Comparison of ENCODE assay signal across 8 cellular contexts in the genomic region with DNA sequence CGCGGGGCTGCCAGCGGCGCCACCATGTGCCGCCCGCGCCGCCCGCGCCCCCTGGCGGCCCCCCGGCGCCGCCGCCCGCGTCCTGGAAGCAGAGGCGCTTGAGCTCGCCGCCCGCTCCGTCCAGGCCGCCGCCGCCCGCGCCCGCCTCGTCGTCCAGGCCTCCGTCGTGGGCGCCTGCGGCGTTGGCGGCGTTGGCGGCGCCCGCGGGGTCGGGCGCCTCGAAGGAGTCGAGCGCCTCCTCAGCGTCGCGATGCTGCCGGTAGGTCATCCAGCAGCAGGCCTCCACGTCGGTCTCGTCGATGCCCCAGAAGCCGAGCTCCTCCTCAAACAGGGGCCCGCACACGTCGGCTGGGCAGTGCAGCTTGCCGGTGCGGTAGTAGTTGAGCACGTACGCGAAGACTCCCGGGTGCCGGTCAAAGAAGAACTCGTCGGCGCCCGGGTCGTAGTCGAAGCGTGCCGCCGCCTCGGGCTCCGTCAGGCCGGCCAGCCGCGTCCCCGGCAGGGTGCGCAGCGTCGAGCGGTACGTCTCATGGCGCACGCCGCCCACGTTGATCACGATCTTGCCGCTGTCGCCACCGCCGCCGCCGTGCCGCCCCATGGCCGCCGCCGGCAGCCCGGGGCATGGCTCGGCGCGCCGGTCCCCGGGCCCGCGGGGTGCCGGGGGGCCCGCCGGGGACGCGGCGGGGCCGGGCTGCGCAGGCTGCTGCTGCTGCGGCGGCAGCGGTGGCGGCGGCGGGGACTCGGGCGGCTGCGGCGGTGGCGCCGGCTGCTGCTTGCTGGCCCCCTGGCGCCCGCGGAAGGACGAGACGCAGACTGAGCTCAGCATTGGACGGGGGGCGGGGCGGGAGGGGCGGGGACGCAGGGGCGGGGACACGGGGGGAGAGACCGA. TPM values are rescaled to one million over a fixed set of nuclear protein-coding genes. Genes with fewer than 3 reads are reported as not detected.
DNase-seq lines count a peak whose midpoint lies in the region; ATAC-seq, FAIRE-seq and TF ChIP-seq lines count a peak whose summit lies in the region.

No MANE protein-coding gene starts in this region.

- H3K27ac Mint-ChIP-seq in WTC11: no peak overlapping the region

- POLR2A ChIA-PET in A673 (lab: Charles Lee; ENCODE audit: low non-redundant PET) (interaction anchor here (0.5 to 0.7 kb wide), 4 partner anchors 14 to 876 kb away, joined by 4 to 12 read pairs (median 6); a partner anchor contains a TSS), WTC11 (lab: Charles Lee) (interaction anchor here (0.6 to 2.1 kb wide), 14 partner anchors 9 to 393 kb away, joined by 3 to 20 read pairs (median 3); a partner anchor contains a TSS)

- TF ChIP-seq CTCF in A673 (conservative IDR thresholded peaks at IDR 0.05; ENCODE audit: low read depth, low read length) (no peak; the same call in 1 of the 2 replicates), WTC11 (IDR thresholded peaks at IDR 0.05) (no peak; the same call in 1 of the 2 replicates)

- peaks cover 48% of the 10 kb centered on the region for H3K4me1 Mint-ChIP-seq in WTC11

- peaks cover 4% of the 10 kb centered on the region; the same call in 1 of the 2 replicates for H3K36me3 Mint-ChIP-seq in WTC11

- DNase-seq in A673 (ENCODE audit: low spot score) (peak; percentile 50), GM12892 (ENCODE audit: insufficient read length) (peak; percentile 51), WTC11 (ENCODE audit: low spot score) (peak; percentile 49), iPS-NIHi11 (ENCODE audit: low spot score) (peak; percentile 39), RKO (ENCODE audit: low spot score) (no peak)

- H3K27ac ChIP-seq in A673 (ENCODE audit: low read depth, low read length, poor library complexity, severe bottlenecking) (no peak overlapping the region), subcutaneous abdominal adipose tissue (ENCODE audit: low read depth, low read length) (no peak overlapping the region)

- ATAC-seq in HG03045 (IDR thresholded peaks at IDR 0.05; ENCODE audit: unreplicated experiment) (peak; percentile 11), WTC11 (no peak), HG03457 (IDR thresholded peaks at IDR 0.05; ENCODE audit: unreplicated experiment) (no peak)

- H3K4me1 ChIP-seq in A673 (ENCODE audit: insufficient read depth, low read length, poor library complexity, severe bottlenecking) (peaks cover 15% of the 10 kb centered on the region), subcutaneous abdominal adipose tissue (ENCODE audit: control insufficient read depth in 5 of 5, insufficient read depth in 5 of 5, low read length in 5 of 5) (peaks cover 0 to 60% (median 36%) of the 10 kb centered on the region in 5 donors)

- no peaks in the 10 kb centered on the region for H3K36me3 ChIP-seq in A673 (ENCODE audit: insufficient read depth, low read length, poor library complexity, severe bottlenecking)
- no peaks in the 10 kb centered on the region for H3K36me3 ChIP-seq in subcutaneous abdominal adipose tissue (ENCODE audit: control insufficient read depth in 5 of 5, insufficient read depth in 5 of 5, low read length in 5 of 5)

- no peak overlapping the region for H3K9ac ChIP-seq in subcutaneous abdominal adipose tissue (ENCODE audit: low read length in 5 of 5)

- intact Hi-C loops in A673 (cut with micrococcal nuclease; ENCODE audit: unreplicated experiment): loop anchor here (2.0 kb wide), 1 partner anchor 76 kb away; no protein-coding TSS in a partner anchor

- H3K27me3 ChIP-seq in A673 (replicated peaks; ENCODE audit: insufficient read depth, low read depth, low read length, poor library complexity) (peaks cover 25% of the 10 kb centered on the region), subcutaneous abdominal adipose tissue (ENCODE audit: control insufficient read depth in 5 of 5, insufficient read depth in 4 of 5, low read length in 5 of 5) (peaks cover 23 to 46% (median 43%) of the 10 kb centered on the region in 5 donors)

- CTCF ChIA-PET in A673 (lab: Charles Lee) (interaction anchor here (0.5 to 1.8 kb wide), 13 partner anchors 10 to 689 kb away, joined by 3 to 19 read pairs (median 4); no protein-coding TSS in a partner anchor), WTC11 (lab: Charles Lee) (interaction anchor here (0.6 to 3.3 kb wide), 46 partner anchors 13 to 414 kb away, joined by 3 to 58 read pairs (median 5); a partner anchor contains a TSS)

- no peaks in the 10 kb centered on the region for H3K9me3 Mint-ChIP-seq in WTC11

- FAIRE-seq in GM12892 (lab: Jason Lieb, UNC): peak; percentile 75

- no TSS peak for BruUV-seq in A673 (replicated peaks; lab: Mats Ljungman, UMichigan)

- H3K9me3 ChIP-seq in A673 (ENCODE audit: low read depth, low read length, poor library complexity, severe bottlenecking): no peaks in the 10 kb centered on the region
- H3K9me3 ChIP-seq in subcutaneous abdominal adipose tissue (ENCODE audit: control insufficient read depth in 5 of 5, low read length in 5 of 5): no peaks in the 10 kb centered on the region

- H3K4me3 ChIP-seq in A673 (ENCODE audit: low read depth, low read length, poor library complexity, severe bottlenecking) (peak overlapping the region; percentile 31), subcutaneous abdominal adipose tissue (ENCODE audit: low read depth in 1 of 5, low read length in 5 of 5) (peak overlapping the region in 3 of 5 donors; percentile 34 to 57 (median 47))

- peaks cover 32% of the 10 kb centered on the region for H3K27me3 Mint-ChIP-seq in WTC11 (ENCODE audit: low read depth)

- no peak for TF ChIP-seq POLR2A in GM12892 (IDR thresholded peaks at IDR 0.05; ENCODE audit: low read depth, low read length)

- H3K4me3 Mint-ChIP-seq in WTC11: peak overlapping the region; percentile 37

TF ChIP-seq in WTC11, 78 proteins besides CTCF, POLR2A, EP300 and RAD21 (continues in another document):
- TF ChIP-seq, protein P1, sequence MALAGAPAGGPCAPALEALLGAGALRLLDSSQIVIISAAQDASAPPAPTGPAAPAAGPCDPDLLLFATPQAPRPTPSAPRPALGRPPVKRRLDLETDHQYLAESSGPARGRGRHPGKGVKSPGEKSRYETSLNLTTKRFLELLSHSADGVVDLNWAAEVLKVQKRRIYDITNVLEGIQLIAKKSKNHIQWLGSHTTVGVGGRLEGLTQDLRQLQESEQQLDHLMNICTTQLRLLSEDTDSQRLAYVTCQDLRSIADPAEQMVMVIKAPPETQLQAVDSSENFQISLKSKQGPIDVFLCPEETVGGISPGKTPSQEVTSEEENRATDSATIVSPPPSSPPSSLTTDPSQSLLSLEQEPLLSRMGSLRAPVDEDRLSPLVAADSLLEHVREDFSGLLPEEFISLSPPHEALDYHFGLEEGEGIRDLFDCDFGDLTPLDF (CRISPR knock-in tag; IDR thresholded peaks at IDR 0.05): no peak
- TF ChIP-seq, protein P2, sequence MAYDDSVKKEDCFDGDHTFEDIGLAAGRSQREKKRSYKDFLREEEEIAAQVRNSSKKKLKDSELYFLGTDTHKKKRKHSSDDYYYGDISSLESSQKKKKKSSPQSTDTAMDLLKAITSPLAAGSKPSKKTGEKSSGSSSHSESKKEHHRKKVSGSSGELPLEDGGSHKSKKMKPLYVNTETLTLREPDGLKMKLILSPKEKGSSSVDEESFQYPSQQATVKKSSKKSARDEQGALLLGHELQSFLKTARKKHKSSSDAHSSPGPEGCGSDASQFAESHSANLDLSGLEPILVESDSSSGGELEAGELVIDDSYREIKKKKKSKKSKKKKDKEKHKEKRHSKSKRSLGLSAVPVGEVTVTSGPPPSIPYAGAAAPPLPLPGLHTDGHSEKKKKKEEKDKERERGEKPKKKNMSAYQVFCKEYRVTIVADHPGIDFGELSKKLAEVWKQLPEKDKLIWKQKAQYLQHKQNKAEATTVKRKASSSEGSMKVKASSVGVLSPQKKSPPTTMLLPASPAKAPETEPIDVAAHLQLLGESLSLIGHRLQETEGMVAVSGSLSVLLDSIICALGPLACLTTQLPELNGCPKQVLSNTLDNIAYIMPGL (CRISPR knock-in tag; IDR thresholded peaks at IDR 0.05): 0 out of 2 replicates have a peak, but pooled peaks have one; percentile 36
- TF ChIP-seq TP53 (CRISPR knock-in tag; IDR thresholded peaks at IDR 0.05): no peak
- no peak for TF ChIP-seq OVOL2 (CRISPR knock-in tag; IDR thresholded peaks at IDR 0.05; ENCODE audit: borderline replicate concordance)
- no peak for TF ChIP-seq ZNF423 (CRISPR knock-in tag; IDR thresholded peaks at IDR 0.05)
- no peak for TF ChIP-seq GABPB1 (CRISPR knock-in tag; IDR thresholded peaks at IDR 0.05)
- TF ChIP-seq, protein P3, sequence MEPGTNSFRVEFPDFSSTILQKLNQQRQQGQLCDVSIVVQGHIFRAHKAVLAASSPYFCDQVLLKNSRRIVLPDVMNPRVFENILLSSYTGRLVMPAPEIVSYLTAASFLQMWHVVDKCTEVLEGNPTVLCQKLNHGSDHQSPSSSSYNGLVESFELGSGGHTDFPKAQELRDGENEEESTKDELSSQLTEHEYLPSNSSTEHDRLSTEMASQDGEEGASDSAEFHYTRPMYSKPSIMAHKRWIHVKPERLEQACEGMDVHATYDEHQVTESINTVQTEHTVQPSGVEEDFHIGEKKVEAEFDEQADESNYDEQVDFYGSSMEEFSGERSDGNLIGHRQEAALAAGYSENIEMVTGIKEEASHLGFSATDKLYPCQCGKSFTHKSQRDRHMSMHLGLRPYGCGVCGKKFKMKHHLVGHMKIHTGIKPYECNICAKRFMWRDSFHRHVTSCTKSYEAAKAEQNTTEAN (CRISPR knock-in tag; IDR thresholded peaks at IDR 0.05): no peak
- no peak for TF ChIP-seq ZNF263 (CRISPR knock-in tag; IDR thresholded peaks at IDR 0.05; ENCODE audit: low read depth)
- no peak for TF ChIP-seq SMAD4 (CRISPR knock-in tag; IDR thresholded peaks at IDR 0.05)
- TF ChIP-seq IRF2 (CRISPR knock-in tag; IDR thresholded peaks at IDR 0.05; ENCODE audit: borderline replicate concordance, low read depth): no peak
- no peak for TF ChIP-seq ATF1 (CRISPR knock-in tag; IDR thresholded peaks at IDR 0.05)
- TF ChIP-seq ELF4 (CRISPR knock-in tag; IDR thresholded peaks at IDR 0.05; ENCODE audit: low read depth): no peak
- TF ChIP-seq GRHL2 (CRISPR knock-in tag; IDR thresholded peaks at IDR 0.05; ENCODE audit: insufficient replicate concordance, severe bottlenecking): no peak
- TF ChIP-seq EMX1 (CRISPR knock-in tag; IDR thresholded peaks at IDR 0.05): no peak

RNA-seq across cellular contexts. Expression of a gene that starts 0.7 kb away (rescaled TPM):
- total RNA-seq in A673 (2021): 6.4 and 6.7 TPM in 2 replicates
- polyA plus RNA-seq in GM12892 (2012; ENCODE audit: missing spikeins): 3.0 TPM
- 8.5 to 10.1 TPM (median 10.0 TPM) in 3 replicates for total RNA-seq in WTC11 (2021)

RNA-seq across cellular contexts. Expression of a gene that starts 36.9 kb away (rescaled TPM):
- total RNA-seq in A673 (2021) (0.47 and 0.63 TPM in 2 replicates), WTC11 (2021) (2.4 to 3.1 TPM (median 2.7 TPM) in 3 replicates)
- polyA plus RNA-seq in GM12892 (2012; ENCODE audit: missing spikeins): 2.3 TPM

RNA-seq across cellular contexts. Expression of a gene that starts 47.8 kb away (rescaled TPM):
- total RNA-seq in A673 (2021) (42.7 and 45.0 TPM in 2 replicates), WTC11 (2021) (40.5 to 45.8 TPM (median 41.0 TPM) in 3 replicates)
- polyA plus RNA-seq in GM12892 (2012; ENCODE audit: missing spikeins): 16.3 TPM

RNA-seq across cellular contexts. Expression of a gene that starts 55.6 kb away (rescaled TPM):
- total RNA-seq in A673 (2021): 143 and 155 TPM in 2 replicates
- 28.7 TPM for polyA plus RNA-seq in GM12892 (2012; ENCODE audit: missing spikeins)
- 163 to 179 TPM (median 178 TPM) in 3 replicates for total RNA-seq in WTC11 (2021)
